8 cellular contexts compared by ENCODE assay signal in the genomic region with DNA sequence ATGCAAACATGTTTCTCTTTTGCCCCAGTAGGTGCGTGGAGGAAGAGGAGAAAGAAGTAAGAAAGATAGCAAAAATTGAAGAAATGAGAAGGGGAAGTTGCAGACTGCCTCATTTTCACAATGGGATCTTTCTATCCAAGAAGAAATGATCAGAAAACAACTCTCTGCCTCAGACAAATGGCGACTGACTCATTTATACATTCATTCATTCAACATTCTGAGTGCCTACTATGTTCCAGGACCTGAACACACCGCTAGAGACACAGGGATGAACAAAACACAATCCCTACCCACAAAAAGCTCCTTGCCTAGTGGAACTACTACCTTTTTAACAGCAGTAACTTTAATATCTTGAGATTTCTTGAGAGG. TPM values are rescaled to one million over a fixed set of nuclear protein-coding genes. Genes with fewer than 3 reads are reported as not detected.
A peak's percentile ranks its signal among the peaks of the same experiment; 100 is the strongest.
DNase-seq lines count a peak whose midpoint lies in the region; ATAC-seq, FAIRE-seq and TF ChIP-seq lines count a peak whose summit lies in the region.

No MANE protein-coding gene starts in this region.

- ATAC-seq in HG03064 (IDR thresholded peaks at IDR 0.05; ENCODE audit: low read depth, unreplicated experiment) (peak; percentile 13), right cardiac atrium (peak in 1 of 2 donors; percentile 3)

- peaks cover 26% of the 10 kb centered on the region for H3K36me3 Mint-ChIP-seq in activated CD4-positive, alpha-beta T cell treated with anti-CD3 and anti-CD28 coated beads, Interleukin-2, amount 10 ng/mL, durations not matched to agents 24 days and 14 days (ENCODE audit: low read depth)

- intact Hi-C loops in activated CD4-positive, alpha-beta T cell treated with anti-CD3 and anti-CD28 coated beads, Interleukin-2, amount 10 ng/mL, durations not matched to agents 24 days and 14 days (cut with micrococcal nuclease) = loop anchor here (5.0 kb wide), 2 partner anchors 296 to 1244 kb away; partner anchors contain the start of gene RPS13
- intact Hi-C loops in right cardiac atrium (cut with DNase I) = loop anchor here in 2 of 4 donors (5.0 to 10.0 kb wide), 2 partner anchors 76 to 203 kb away; partner anchors contain the start of gene TSG101 (in 1 of the 2)

- no peaks in the 10 kb centered on the region for H3K9me3 Mint-ChIP-seq in activated CD4-positive, alpha-beta T cell treated with anti-CD3 and anti-CD28 coated beads, Interleukin-2, amount 10 ng/mL, durations not matched to agents 24 days and 14 days

- H3K4me3 ChIP-seq in right cardiac atrium (ENCODE audit: low read length) = peak overlapping the region; percentile 80
- peak overlapping the region; percentile 42 to 69 for H3K4me3 ChIP-seq in small intestine (ENCODE audit: low read depth in 1 of 2, low read length in 2 of 2)

- H3K4me1 ChIP-seq in right cardiac atrium (ENCODE audit: control insufficient read depth, insufficient read depth, low read length) = peaks cover 5% of the 10 kb centered on the region
- H3K4me1 ChIP-seq in small intestine (ENCODE audit: control insufficient read depth in 2 of 2, insufficient read depth in 1 of 2, low read depth in 1 of 2, low read length in 1 of 2) = peaks cover 7 to 10% of the 10 kb centered on the region in 2 donors

- peak overlapping the region; percentile 94 for H3K4me3 Mint-ChIP-seq in activated CD4-positive, alpha-beta T cell treated with anti-CD3 and anti-CD28 coated beads, Interleukin-2, amount 10 ng/mL, durations not matched to agents 24 days and 14 days

- no peaks in the 10 kb centered on the region for H3K36me3 ChIP-seq in small intestine (ENCODE audit: control insufficient read depth in 2 of 2, insufficient read depth in 2 of 2, low read length in 2 of 2)

- no peak for FAIRE-seq in small intestine (lab: Jason Lieb, UNC)

- H3K27me3 ChIP-seq in right cardiac atrium (ENCODE audit: control insufficient read depth, insufficient read depth) (no peaks in the 10 kb centered on the region), small intestine (ENCODE audit: control insufficient read depth in 2 of 2, insufficient read depth in 2 of 2, low read length in 2 of 2) (no peaks in the 10 kb centered on the region)

- WGBS in right cardiac atrium = 1% methylated on average over 3 of the region's 3 CpGs
- 0 to 1% (median 0%) methylated on average over 3 of the region's 3 CpGs for WGBS in small intestine, 3 donors

- TF ChIP-seq CTCF in VCaP (conservative IDR thresholded peaks at IDR 0.05) = no peak

- DNase-seq in activated CD4-positive, alpha-beta T cell treated with anti-CD3 and anti-CD28 coated beads, Interleukin-2, amount 10 ng/mL, durations not matched to agents 24 days and 14 days = no peak
- no peak for DNase-seq in activated CD4-positive, alpha-beta T cell treated with anti-CD3 and anti-CD28 coated beads, Interleukin-2, amount 50 U/mL, for 48 hours
- DNase-seq in right cardiac atrium = no peak
- no peak for DNase-seq in small intestine
- no peak for DNase-seq in iPS-NIHi11 (ENCODE audit: low spot score)
- DNase-seq in NCI-H1694 (lab: John Stamatoyannopoulos, UW) = no peak

- no peaks in the 10 kb centered on the region for H3K27me3 Mint-ChIP-seq in activated CD4-positive, alpha-beta T cell treated with anti-CD3 and anti-CD28 coated beads, Interleukin-2, amount 10 ng/mL, durations not matched to agents 24 days and 14 days

- H3K27ac ChIP-seq in VCaP (peak overlapping the region; percentile 95), right cardiac atrium (ENCODE audit: low read length) (peak overlapping the region; percentile 65), small intestine (ENCODE audit: low read depth in 1 of 2, low read length in 1 of 2) (peak overlapping the region; percentile 77 to 99)

- H3K27ac Mint-ChIP-seq in activated CD4-positive, alpha-beta T cell treated with anti-CD3 and anti-CD28 coated beads, Interleukin-2, amount 10 ng/mL, durations not matched to agents 24 days and 14 days = peak overlapping the region; percentile 99

- H3K9me3 ChIP-seq in right cardiac atrium (ENCODE audit: control insufficient read depth, low read length) = no peaks in the 10 kb centered on the region
- no peaks in the 10 kb centered on the region for H3K9me3 ChIP-seq in small intestine (ENCODE audit: control insufficient read depth, low read depth)

- H3K4me1 Mint-ChIP-seq in activated CD4-positive, alpha-beta T cell treated with anti-CD3 and anti-CD28 coated beads, Interleukin-2, amount 10 ng/mL, durations not matched to agents 24 days and 14 days = peaks cover 54% of the 10 kb centered on the region

RNA-seq across cellular contexts. Expression of gene HPS5, which starts 0.3 kb away (rescaled TPM):
- 20.5 and 24.5 TPM in 2 replicates for total RNA-seq in activated CD4-positive, alpha-beta T cell treated with anti-CD3 and anti-CD28 coated beads, Interleukin-2, amount 10 ng/mL, durations not matched to agents 24 days and 14 days
- total RNA-seq in right cardiac atrium = 10 to 100 TPM; 12.3 to 13.7 (median 12.6) TPM
- 6.7 TPM for polyA plus RNA-seq in right cardiac atrium
- polyA plus RNA-seq in small intestine = 10 to 100 TPM in 2 of 3 donors, 1 to 10 TPM in 1; 9.0 to 25.0 (median 11.6) TPM

RNA-seq across cellular contexts. Expression of gene GTF2H1, which starts 0.8 kb away (rescaled TPM):
- 54.6 and 55.7 TPM in 2 replicates for total RNA-seq in activated CD4-positive, alpha-beta T cell treated with anti-CD3 and anti-CD28 coated beads, Interleukin-2, amount 10 ng/mL, durations not matched to agents 24 days and 14 days
- 10 to 100 TPM; 23.9 to 26.3 (median 24.5) TPM for total RNA-seq in right cardiac atrium
- polyA plus RNA-seq in right cardiac atrium = 14.4 TPM
- 10 to 100 TPM; 23.1 to 28.9 (median 25.7) TPM for polyA plus RNA-seq in small intestine

RNA-seq across cellular contexts. Expression of gene SAA1, which starts 55.5 kb away (rescaled TPM):
- not detected in 2 replicates for total RNA-seq in activated CD4-positive, alpha-beta T cell treated with anti-CD3 and anti-CD28 coated beads, Interleukin-2, amount 10 ng/mL, durations not matched to agents 24 days and 14 days
- total RNA-seq in right cardiac atrium = 10 to 100 TPM in 1 of 4 donors, 1 to 10 TPM in 2, not detected in 1; 2.2 to 24.8 (median 2.4) TPM
- polyA plus RNA-seq in right cardiac atrium (106 TPM), small intestine (10 to 100 TPM in 1 of 3 donors, 1 to 10 TPM in 2; 3.0 to 64.0 (median 9.8) TPM)
